In genomic region chr12:31471061-31471460, GRCh38 we compare ENCODE assay signal across 23 cellular contexts.
"Had no signal": no experiment of that assay in that cellular context is flagged by ENCODE, and none has a peak within 500 bp of the region (broad histone marks: within the 10 kb centered on the region; RNA-seq: fewer than 3 reads in every experiment).

No MANE protein-coding gene starts in this region.

- H3K4me1 ChIP-seq: gastrocnemius medialis, testis, uterus had no signal

- H3K9me3 ChIP-seq: gastrocnemius medialis, testis, uterus had no signal

- H3K4me3 ChIP-seq: gastrocnemius medialis, skin epidermis, testis, uterus had no signal

- H3K36me3 Mint-ChIP-seq: activated naive CD8-positive, alpha-beta T cell; natural killer cell treated with Interleukin-12 subunit alpha and Interleukin-12 subunit beta and Interleukin-15 and Interleukin-18, amount 100 ng/mL, for 72 hours had no signal

- ATAC-seq: gastrocnemius medialis; natural killer cell treated with Interleukin-12 subunit alpha and Interleukin-12 subunit beta and Interleukin-15 and Interleukin-18, amount 100 ng/mL, for 72 hours; sciatic nerve; stimulated activated naive CD8-positive, alpha-beta T cell treated with anti-CD3 and anti-CD28 coated beads, Interleukin-15, Interleukin-2, amounts not matched to agents 100 U/mL and 50 U/mL, for 24 hours had no signal

- H3K27ac Mint-ChIP-seq: activated naive CD8-positive, alpha-beta T cell; memory B cell; natural killer cell treated with Interleukin-12 subunit alpha and Interleukin-12 subunit beta and Interleukin-15 and Interleukin-18, amount 100 ng/mL, for 72 hours; progenitor cell of endocrine pancreas; type B pancreatic cell had no signal

- H3K9me3 Mint-ChIP-seq: natural killer cell treated with Interleukin-12 subunit alpha and Interleukin-12 subunit beta and Interleukin-15 and Interleukin-18, amount 100 ng/mL, for 72 hours; type B pancreatic cell had no signal

- H3K36me3 ChIP-seq: gastrocnemius medialis, uterus had no signal

- H3K4me3 Mint-ChIP-seq: activated naive CD8-positive, alpha-beta T cell; memory B cell; natural killer cell treated with Interleukin-12 subunit alpha and Interleukin-12 subunit beta and Interleukin-15 and Interleukin-18, amount 100 ng/mL, for 72 hours; type B pancreatic cell had no signal

- DNase-seq: activated CD4-positive, alpha-beta T cell treated with anti-CD3 and anti-CD28 coated beads for 4 hours; activated CD4-positive, alpha-beta T cell treated with anti-CD3 and anti-CD28 coated beads, Interleukin-2, amount 50 U/mL, for 4 hours; activated effector memory CD4-positive, alpha-beta T cell treated with Interleukin-2 at 50 U/mL for 16 hours; activated naive CD4-positive, alpha-beta T cell treated with Interleukin-2 at 50 U/mL for 16 hours; anterior cingulate cortex; effector memory CD4-positive, alpha-beta T cell; erythroblast; gastrocnemius medialis; glutamatergic neuron; retina; stimulated activated CD4-positive, alpha-beta T cell treated with anti-CD3 and anti-CD28 coated beads, Interleukin-12 subunit alpha, Interleukin-12 subunit beta, amount 100 ng/mL, for 4 hours; stimulated activated CD4-positive, alpha-beta T cell treated with anti-CD3 and anti-CD28 coated beads, Interleukin-4, amount 100 ng/mL, for 1 hour; stimulated activated naive CD8-positive, alpha-beta T cell treated with anti-CD3 and anti-CD28 coated beads, Interleukin-15, Interleukin-2, amounts not matched to agents 100 U/mL and 50 U/mL, for 24 hours; T-helper 9 cell; testis; uterus had no signal

- H3K27me3 ChIP-seq: gastrocnemius medialis, testis, uterus had no signal

- H3K27ac ChIP-seq: gastrocnemius medialis, skin epidermis, testis, uterus had no signal

- H3K27me3 Mint-ChIP-seq: activated naive CD8-positive, alpha-beta T cell; memory B cell; progenitor cell of endocrine pancreas; type B pancreatic cell had no signal
